ENCODE assay signal across 14 cellular contexts in genomic region chr17:41544497-41544896, GRCh38. TPM values are rescaled to one million over a fixed set of nuclear protein-coding genes. Genes with fewer than 3 reads are reported as not detected.
A peak's percentile ranks its signal among the peaks of the same experiment; 100 is the strongest.
DNase-seq lines count a peak whose midpoint lies in the region; ATAC-seq and TF ChIP-seq lines count a peak whose summit lies in the region.
"Had no signal": no experiment of that assay in that cellular context is flagged by ENCODE, and none has a peak within 500 bp of the region (broad histone marks: within the 10 kb centered on the region; RNA-seq: fewer than 3 reads in every experiment).

No MANE protein-coding gene starts in this region.

- H3K27me3 ChIP-seq in Peyer's patch (no peaks in the 10 kb centered on the region), smooth muscle cell (ENCODE audit: low read depth) (no peaks in the 10 kb centered on the region)
- H3K27me3 ChIP-seq: tibial nerve had no signal

- ATAC-seq in HG02852 (IDR thresholded peaks at IDR 0.05; ENCODE audit: unreplicated experiment) = no peak
- no peak for ATAC-seq in activated naive CD4-positive, alpha-beta T cell treated with anti-CD3 and anti-CD28 coated beads, Interleukin-2, amount 50 U/mL, for 72 hours
- ATAC-seq: sciatic nerve had no signal

- H3K4me2 ChIP-seq in smooth muscle cell = peak overlapping the region; percentile 59

- H4K20me1 ChIP-seq in smooth muscle cell (ENCODE audit: low read depth) = no peaks in the 10 kb centered on the region

- TF ChIP-seq POLR2A in Peyer's patch (IDR thresholded peaks at IDR 0.05) = peak in 1 of 2 donors; percentile 79

- H3K4me3 ChIP-seq in Peyer's patch (peak overlapping the region in 1 of 4 donors; percentile 21), smooth muscle cell (no peak overlapping the region)
- H3K4me3 ChIP-seq: tibial nerve had no signal

- TF ChIP-seq CTCF in Peyer's patch (IDR thresholded peaks at IDR 0.05) (no peak), smooth muscle cell (IDR thresholded peaks at IDR 0.05; ENCODE audit: borderline replicate concordance, insufficient read depth, poor library complexity, severe bottlenecking) (no peak)

- H3K4me1 ChIP-seq in Peyer's patch (peaks cover 0 to 36% (median 3%) of the 10 kb centered on the region in 4 donors), smooth muscle cell (ENCODE audit: low read depth) (peaks cover 20% of the 10 kb centered on the region)

- no peak overlapping the region for H3K27ac Mint-ChIP-seq in activated naive CD4-positive, alpha-beta T cell treated with anti-CD3 and anti-CD28 coated beads, Interleukin-2, amount 50 U/mL, for 72 hours

- H3K36me3 ChIP-seq in Peyer's patch = no peaks in the 10 kb centered on the region
- no peaks in the 10 kb centered on the region for H3K36me3 ChIP-seq in smooth muscle cell (ENCODE audit: low read depth)
- H3K36me3 ChIP-seq: tibial nerve had no signal

- peaks cover 0 to 3% (median 0%) of the 10 kb centered on the region in 4 donors for H3K9me3 ChIP-seq in Peyer's patch
- no peaks in the 10 kb centered on the region for H3K9me3 ChIP-seq in smooth muscle cell (replicated peaks; ENCODE audit: low read depth)

- no peak overlapping the region for H3K9ac ChIP-seq in smooth muscle cell (ENCODE audit: low read depth)

- no peaks in the 10 kb centered on the region for H3K79me2 ChIP-seq in smooth muscle cell (ENCODE audit: low read depth)

- H3K9me3 Mint-ChIP-seq in activated naive CD4-positive, alpha-beta T cell treated with anti-CD3 and anti-CD28 coated beads, Interleukin-2, amount 50 U/mL, for 72 hours = peaks cover 0 to 9% of the 10 kb centered on the region in 2 donors

- H3K36me3 Mint-ChIP-seq in activated naive CD4-positive, alpha-beta T cell treated with anti-CD3 and anti-CD28 coated beads, Interleukin-2, amount 50 U/mL, for 72 hours = peaks cover 0 to 16% of the 10 kb centered on the region in 2 donors

- WGBS in smooth muscle cell (ENCODE audit: low lambda C conversion rate) = 11% methylated on average over 5 of the region's 5 CpGs

- peaks cover 22% of the 10 kb centered on the region for H3F3A ChIP-seq in smooth muscle cell (ENCODE audit: low read depth)

- DNase-seq in NCI-H748 (lab: John Stamatoyannopoulos, UW; ENCODE audit: unreplicated experiment) (peak; percentile 45), NCI-H748 treated with DMSO at 0.1 percent for 48 hours (lab: John Stamatoyannopoulos, UW) (no peak), Peyer's patch (peak in 2 of 3 donors; percentile 72 to 84), islet precursor cell (peak; percentile 64), smooth muscle cell (lab: John Stamatoyannopoulos, UW; ENCODE audit: unreplicated experiment) (no peak), HuH-7 (ENCODE audit: low spot score) (no peak)
- no peak for DNase-seq in activated naive CD4-positive, alpha-beta T cell treated with anti-CD3 and anti-CD28 coated beads, Interleukin-2, amount 50 U/mL, for 72 hours (ENCODE audit: low spot score in 2 of 2)
- DNase-seq: head of caudate nucleus had no signal

- peak overlapping the region; percentile 66 for H2AFZ ChIP-seq in smooth muscle cell (ENCODE audit: low read depth)

- peak overlapping the region in 3 of 4 donors; percentile 42 to 84 (median 78) for H3K27ac ChIP-seq in Peyer's patch
- H3K27ac ChIP-seq in smooth muscle cell (ENCODE audit: low read depth) = peak overlapping the region; percentile 34

RNA-seq across cellular contexts. Expression of gene KRT19, which starts 16.4 kb away (rescaled TPM):
- total RNA-seq in Peyer's patch (1,000 to 10,000 TPM in 3 of 4 donors, 100 to 1,000 TPM in 1; 357 to 5,327 (median 3,312) TPM), smooth muscle cell (539 and 722 TPM in 2 replicates)
- 454 and 1,762 TPM in 2 replicates for polyA plus RNA-seq in smooth muscle cell
- total RNA-seq in activated naive CD4-positive, alpha-beta T cell treated with anti-CD3 and anti-CD28 coated beads, Interleukin-2, amount 50 U/mL, for 72 hours = not detected
- total RNA-seq: G401, OCI-LY7 had no signal

RNA-seq across cellular contexts. Expression of gene KRT15, which starts 25.8 kb away (rescaled TPM):
- 10 to 100 TPM; 12.3 to 44.5 (median 28.8) TPM for total RNA-seq in Peyer's patch
- total RNA-seq in smooth muscle cell = 0.49 and 1.7 TPM in 2 replicates
- polyA plus RNA-seq in smooth muscle cell = 0.93 and 1.3 TPM in 2 replicates
- not detected for total RNA-seq in activated naive CD4-positive, alpha-beta T cell treated with anti-CD3 and anti-CD28 coated beads, Interleukin-2, amount 50 U/mL, for 72 hours
- total RNA-seq: G401, mononuclear cell, OCI-LY7 had no signal

RNA-seq across cellular contexts. Expression of gene KRT9, which starts 27.4 kb away (rescaled TPM):
- total RNA-seq in Peyer's patch (not detected), smooth muscle cell (0.22 and 1.3 TPM in 2 replicates)
- not detected in 2 replicates for polyA plus RNA-seq in smooth muscle cell
- not detected for total RNA-seq in activated naive CD4-positive, alpha-beta T cell treated with anti-CD3 and anti-CD28 coated beads, Interleukin-2, amount 50 U/mL, for 72 hours
- total RNA-seq: G401, OCI-LY7, sciatic nerve, tibial nerve had no signal

RNA-seq across cellular contexts. Expression of gene KRT13, which starts 39.1 kb away (rescaled TPM):
- total RNA-seq in Peyer's patch (1 to 10 TPM in 1 of 4 donors, not detected in 3; 2.5 TPM), smooth muscle cell (3.7 and 5.2 TPM in 2 replicates)
- polyA plus RNA-seq in smooth muscle cell = 1.7 and 3.8 TPM in 2 replicates
- not detected for total RNA-seq in activated naive CD4-positive, alpha-beta T cell treated with anti-CD3 and anti-CD28 coated beads, Interleukin-2, amount 50 U/mL, for 72 hours
- total RNA-seq: G401, OCI-LY7 had no signal

RNA-seq across cellular contexts. Expression of gene KRT14, which starts 42.2 kb away (rescaled TPM):
- 1 to 10 TPM; 3.4 to 8.9 (median 6.3) TPM for total RNA-seq in Peyer's patch
- 235 and 348 TPM in 2 replicates for total RNA-seq in smooth muscle cell
- polyA plus RNA-seq in smooth muscle cell = 193 and 492 TPM in 2 replicates
- total RNA-seq in activated naive CD4-positive, alpha-beta T cell treated with anti-CD3 and anti-CD28 coated beads, Interleukin-2, amount 50 U/mL, for 72 hours = not detected
- total RNA-seq: G401, mononuclear cell had no signal

Comparison
In these comparisons a context has a peak if more than half of its experiments do, and no peak if none do; other contexts are left out.
1. DNase-seq: peak in NCI-H748 (single experiment), Peyer's patch (2 of 3) and islet precursor cell (single experiment); none in NCI-H748 treated with DMSO at 0.1 percent for 48 hours (single experiment), smooth muscle cell (single experiment), activated naive CD4-positive, alpha-beta T cell treated with anti-CD3 and anti-CD28 coated beads, Interleukin-2, amount 50 U/mL, for 72 hours (0 of 2) and HuH-7 (single experiment).
2. RNA of gene KRT19, which starts 16.4 kb away (total RNA-seq): 357 to 5,327 TPM in Peyer's patch and 539 to 722 TPM in smooth muscle cell; not detected in activated naive CD4-positive, alpha-beta T cell treated with anti-CD3 and anti-CD28 coated beads, Interleukin-2, amount 50 U/mL, for 72 hours; every median in the first group is over 100 times any median in the second.